ENCODE assay signal across 10 cellular contexts in genomic region chr15:90597477-90598052, GRCh38.
DNase-seq lines count a peak whose midpoint lies in the region; ATAC-seq and TF ChIP-seq lines count a peak whose summit lies in the region.
"Had no signal": no experiment of that assay in that cellular context is flagged by ENCODE, and none has a peak within 500 bp of the region (broad histone marks: within the 10 kb centered on the region; RNA-seq: fewer than 3 reads in every experiment).

No MANE protein-coding gene starts in this region.

- no peaks in the 10 kb centered on the region for H3K27me3 Mint-ChIP-seq in activated naive CD4-positive, alpha-beta T cell treated with anti-CD3 and anti-CD28 coated beads for 36 hours (ENCODE audit: low read depth)
- peaks cover 3% of the 10 kb centered on the region for H3K27me3 Mint-ChIP-seq in endothelial cell (ENCODE audit: unreplicated experiment)

- H3K4me1 ChIP-seq in effector memory CD4-positive, alpha-beta T cell (ENCODE audit: control insufficient read depth, insufficient read depth, low read length, poor library complexity, severe bottlenecking) = peaks cover 55% of the 10 kb centered on the region
- peaks cover 16 to 54% of the 10 kb centered on the region in 2 donors for H3K4me1 ChIP-seq in thyroid gland

- no peaks in the 10 kb centered on the region for H3K27me3 ChIP-seq in effector memory CD4-positive, alpha-beta T cell (replicated peaks; ENCODE audit: control insufficient read depth, insufficient read depth, low read length, poor library complexity, severe bottlenecking)
- H3K27me3 ChIP-seq in thyroid gland = no peaks in the 10 kb centered on the region
- H3K27me3 ChIP-seq: cardiac muscle cell had no signal

- H3K36me3 ChIP-seq in effector memory CD4-positive, alpha-beta T cell (ENCODE audit: control insufficient read depth, insufficient read depth, low read length) = peaks cover 7% of the 10 kb centered on the region
- no peaks in the 10 kb centered on the region for H3K36me3 ChIP-seq in thyroid gland
- H3K36me3 ChIP-seq: cardiac muscle cell had no signal

- intact Hi-C loops in activated naive CD4-positive, alpha-beta T cell treated with anti-CD3 and anti-CD28 coated beads for 36 hours (cut with micrococcal nuclease) = loop anchor here (2.0 kb wide), 1 partner anchor 67 kb away; no protein-coding TSS in a partner anchor
- intact Hi-C loops in thyroid gland (cut with DNase I) = no loop called here

- H3K4me1 Mint-ChIP-seq in activated naive CD4-positive, alpha-beta T cell treated with anti-CD3 and anti-CD28 coated beads for 36 hours (ENCODE audit: low read depth) = peaks cover 82% of the 10 kb centered on the region
- H3K4me1 Mint-ChIP-seq in endothelial cell (ENCODE audit: unreplicated experiment) = peaks cover 22% of the 10 kb centered on the region

- peaks cover 26% of the 10 kb centered on the region for H3K36me3 Mint-ChIP-seq in activated naive CD4-positive, alpha-beta T cell treated with anti-CD3 and anti-CD28 coated beads for 36 hours (ENCODE audit: low read depth)
- peaks cover 3% of the 10 kb centered on the region for H3K36me3 Mint-ChIP-seq in endothelial cell (ENCODE audit: low read depth, unreplicated experiment)

- no peaks in the 10 kb centered on the region for H3K9me3 ChIP-seq in effector memory CD4-positive, alpha-beta T cell (ENCODE audit: control insufficient read depth, low read length)
- H3K9me3 ChIP-seq in thyroid gland = no peaks in the 10 kb centered on the region

- CTCF ChIA-PET in activated naive CD4-positive, alpha-beta T cell treated with anti-CD3 and anti-CD28 coated beads for 36 hours (lab: Charles Lee) = interaction anchor here (1.3 to 1.6 kb wide), 3 partner anchors 13 to 67 kb away, joined by 4 to 7 read pairs (median 4); no protein-coding TSS in a partner anchor

- H3K9me3 Mint-ChIP-seq in activated naive CD4-positive, alpha-beta T cell treated with anti-CD3 and anti-CD28 coated beads for 36 hours = no peaks in the 10 kb centered on the region
- H3K9me3 Mint-ChIP-seq in endothelial cell (ENCODE audit: unreplicated experiment) = no peaks in the 10 kb centered on the region

- peak overlapping the region; percentile 59 for H3K27ac ChIP-seq in effector memory CD4-positive, alpha-beta T cell (ENCODE audit: insufficient read depth, low read length, poor library complexity, severe bottlenecking)
- H3K27ac ChIP-seq in thyroid gland = peak overlapping the region; percentile 57 to 76 (median 73)
- H3K27ac ChIP-seq: cardiac muscle cell had no signal

- no peak overlapping the region for H3K4me3 Mint-ChIP-seq in activated naive CD4-positive, alpha-beta T cell treated with anti-CD3 and anti-CD28 coated beads for 36 hours
- no peak overlapping the region for H3K4me3 Mint-ChIP-seq in endothelial cell (ENCODE audit: unreplicated experiment)

- ATAC-seq in HG03439 (IDR thresholded peaks at IDR 0.05; ENCODE audit: unreplicated experiment) = peak; percentile 24

- H3K27ac Mint-ChIP-seq in activated naive CD4-positive, alpha-beta T cell treated with anti-CD3 and anti-CD28 coated beads for 36 hours = peak overlapping the region; percentile 99
- no peak overlapping the region for H3K27ac Mint-ChIP-seq in endothelial cell (ENCODE audit: unreplicated experiment)

- no peak for TF ChIP-seq POLR2A in thyroid gland (IDR thresholded peaks at IDR 0.05)

- WGBS in thyroid gland, 2 donors = 89 to 92% methylated on average over 2 of the region's 2 CpGs

- no peak for DNase-seq in activated naive CD4-positive, alpha-beta T cell treated with anti-CD3 and anti-CD28 coated beads for 36 hours
- no peak for DNase-seq in activated naive CD4-positive, alpha-beta T cell treated with anti-CD3 and anti-CD28 coated beads, Interleukin-2, amount 50 U/mL, for 16 hours
- no peak for DNase-seq in effector memory CD4-positive, alpha-beta T cell
- DNase-seq in thyroid gland = no peak
- DNase-seq in endothelial cell (ENCODE audit: low spot score) = no peak
- DNase-seq in HCEC 1CT = no peak
- DNase-seq in NCI-H128 (lab: John Stamatoyannopoulos, UW; ENCODE audit: unreplicated experiment) = no peak
- DNase-seq: NCI-H187 had no signal

- no peak for TF ChIP-seq CTCF in thyroid gland (IDR thresholded peaks at IDR 0.05)
- TF ChIP-seq CTCF in endothelial cell (IDR thresholded peaks at IDR 0.05; ENCODE audit: unreplicated experiment) = no peak

- no peak overlapping the region for H3K4me3 ChIP-seq in effector memory CD4-positive, alpha-beta T cell (ENCODE audit: insufficient read depth, low read depth, low read length, poor library complexity, severe bottlenecking)
- no peak overlapping the region for H3K4me3 ChIP-seq in thyroid gland (replicated peaks in 1 of 3)
- H3K4me3 ChIP-seq: cardiac muscle cell had no signal
